1 cellular context compared by ENCODE assay signal in the genomic region with DNA sequence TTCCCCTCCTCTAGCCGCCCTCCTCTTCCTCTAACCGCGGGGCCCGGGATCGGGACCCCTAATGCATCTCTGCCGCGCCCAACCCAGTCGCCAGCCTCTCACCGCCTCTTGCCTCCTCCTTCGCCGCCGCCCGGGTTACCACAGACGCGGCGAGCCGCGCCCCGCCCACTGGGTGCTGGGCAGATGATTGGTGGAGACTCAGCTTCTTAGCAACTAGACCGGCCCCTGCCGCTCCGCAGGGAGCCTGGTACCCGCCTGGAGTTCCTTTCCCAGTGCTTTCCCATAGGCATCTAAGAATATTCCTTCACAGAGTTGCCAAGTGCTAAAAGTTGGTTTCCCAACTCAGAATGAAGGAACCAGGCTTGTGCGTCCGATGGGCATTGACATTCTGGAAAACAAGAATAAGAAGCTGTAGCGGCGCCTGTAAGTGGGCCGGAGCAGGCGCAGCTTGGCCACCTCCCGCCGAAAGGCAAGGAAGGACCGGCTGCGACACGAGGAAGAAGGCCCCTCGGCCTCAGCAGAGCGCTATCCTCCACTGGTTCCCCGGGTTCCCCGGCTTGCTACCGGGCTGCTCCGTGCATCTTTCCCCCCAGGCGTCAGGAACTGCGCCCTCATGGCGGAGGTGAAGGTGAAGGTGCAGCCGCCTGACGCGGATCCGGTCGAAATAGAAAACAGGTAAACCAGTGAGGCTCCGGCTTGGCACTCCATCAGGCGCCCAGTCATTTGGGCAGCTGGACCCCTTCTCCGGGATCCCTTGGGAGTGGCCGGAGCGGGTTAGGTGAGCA.
A peak's percentile ranks its signal among the peaks of the same experiment; 100 is the strongest.
TF ChIP-seq lines count a peak whose summit lies in the region.

Gene DZANK1, minus strand, starts transcription at position 137 of the 785 bp plus-strand sequence. CDS start 1,672 bp downstream, outside the sequence.
Gene POLR3F, plus strand, starts transcription at position 497 of the 785 bp plus-strand sequence. Its CDS starts 117 bp downstream, at position 614.

TF ChIP-seq in HepG2, 621 proteins besides CTCF, POLR2A, EP300 and RAD21 (continued from another document and continues in another):
- TF ChIP-seq MXD3 (CRISPR knock-in tag; IDR thresholded peaks at IDR 0.05) (peak; percentile 67; the same call in 1 of the 2 replicates), ZNF724P (CRISPR knock-in tag; IDR thresholded peaks at IDR 0.05; ENCODE audit: borderline replicate concordance) (0 out of 2 replicates have a peak, but pooled peaks have one; percentile 59), LRRFIP1 (CRISPR knock-in tag; conservative IDR thresholded peaks at IDR 0.05) (no peak), MAX (IDR thresholded peaks at IDR 0.05) (peak; percentile 79), NFKBIZ (CRISPR knock-in tag; IDR thresholded peaks at IDR 0.05) (peak; percentile 80), ZNF382 (CRISPR knock-in tag; IDR thresholded peaks at IDR 0.05; ENCODE audit: borderline replicate concordance) (no peak), ELK4 (CRISPR knock-in tag; IDR thresholded peaks at IDR 0.05; ENCODE audit: borderline replicate concordance) (no peak), ZNF782 (CRISPR knock-in tag; IDR thresholded peaks at IDR 0.05; ENCODE audit: borderline replicate concordance) (peak; percentile 22; the same call in 1 of the 2 replicates), ZNF329 (CRISPR knock-in tag; IDR thresholded peaks at IDR 0.05; ENCODE audit: low read depth) (no peak), ARID5B (CRISPR knock-in tag; IDR thresholded peaks at IDR 0.05) (peak; percentile 67), ATF7-NPFF (CRISPR knock-in tag; IDR thresholded peaks at IDR 0.05; ENCODE audit: low read depth) (peak; percentile 83), ZBTB40 (IDR thresholded peaks at IDR 0.05) (no peak), ZBTB40 (CRISPR knock-in tag; IDR thresholded peaks at IDR 0.05) (peak; percentile 30; the same call in 1 of the 2 replicates), KDM3A (CRISPR knock-in tag; IDR thresholded peaks at IDR 0.05; ENCODE audit: low read depth) (0 out of 2 replicates have a peak, but pooled peaks have one; percentile 69), DPF2 (CRISPR knock-in tag; IDR thresholded peaks at IDR 0.05; ENCODE audit: borderline replicate concordance, low read depth) (no peak), MEIS2 (CRISPR knock-in tag; IDR thresholded peaks at IDR 0.05) (peak; percentile 40; the same call in 1 of the 2 replicates), ZNF687 (CRISPR knock-in tag; IDR thresholded peaks at IDR 0.05) (peak; percentile 82), DMTF1 (CRISPR knock-in tag; IDR thresholded peaks at IDR 0.05) (no peak), ELF1 (CRISPR knock-in tag; IDR thresholded peaks at IDR 0.05) (peak; percentile 88), SP4 (CRISPR knock-in tag; IDR thresholded peaks at IDR 0.05) (0 out of 2 replicates have a peak, but pooled peaks have one; percentile 64), HIVEP1 (CRISPR knock-in tag; IDR thresholded peaks at IDR 0.05) (no peak; the same call in 1 of the 2 replicates), ZNF749 (CRISPR knock-in tag; IDR thresholded peaks at IDR 0.05; ENCODE audit: borderline replicate concordance) (no peak)
